Comparison of ENCODE assay signal across 24 cellular contexts in the genomic region with DNA sequence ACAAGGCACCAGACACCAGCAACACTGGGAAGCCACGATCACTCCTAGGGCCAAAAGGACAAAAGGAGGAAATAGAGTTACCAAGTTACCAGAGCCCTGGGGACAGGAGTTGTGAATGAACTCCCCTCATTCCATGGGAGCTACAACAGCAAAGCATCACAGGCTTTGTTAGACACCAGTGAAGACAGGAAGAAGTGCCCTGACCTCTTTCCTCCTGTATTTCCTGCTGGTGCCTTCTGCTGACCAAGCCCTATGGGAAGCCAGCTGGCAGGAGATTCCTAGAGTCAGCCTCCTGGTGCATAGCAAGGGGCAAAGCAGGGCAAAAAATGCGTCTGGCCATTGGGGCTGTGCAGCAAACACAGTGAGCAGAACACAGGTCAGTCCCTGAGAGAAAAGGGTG.
DNase-seq lines count a peak whose midpoint lies in the region; ATAC-seq and TF ChIP-seq lines count a peak whose summit lies in the region.
"Had no signal": no experiment of that assay in that cellular context is flagged by ENCODE, and none has a peak within 500 bp of the region (broad histone marks: within the 10 kb centered on the region; RNA-seq: fewer than 3 reads in every experiment).

No MANE protein-coding gene starts in this region.

- H2BK120ac ChIP-seq in neuronal stem cell (ENCODE audit: low read depth, low read length): no peak overlapping the region

- intact Hi-C loops in right lobe of liver (cut with DNase I) (no loop called here), mucosa of descending colon (cut with DNase I, micrococcal nuclease) (no loop called here)

- no peaks in the 10 kb centered on the region for H3K36me3 ChIP-seq in BLaER1 treated with 17β-estradiol and CSF1 and Interleukin-3, amounts not matched to agents 10 nM and 100 nM
- H3K36me3 ChIP-seq in right lobe of liver (no peaks in the 10 kb centered on the region), neuronal stem cell (replicated peaks in 1 of 2; ENCODE audit: control insufficient read depth in 2 of 2, insufficient read depth in 2 of 2, low read length in 2 of 2) (no peaks in the 10 kb centered on the region), mucosa of descending colon (ENCODE audit: low read depth) (no peaks in the 10 kb centered on the region)

- H3K14ac ChIP-seq in neuronal stem cell (ENCODE audit: low read length): no peak overlapping the region

- no peak overlapping the region for H2BK15ac ChIP-seq in neuronal stem cell (ENCODE audit: low read length)

- H2AK5ac ChIP-seq in neuronal stem cell (ENCODE audit: low read depth, low read length): no peak overlapping the region

- H4K8ac ChIP-seq in neuronal stem cell (ENCODE audit: low read depth, low read length): no peak overlapping the region

- TF ChIP-seq CTCF in right lobe of liver (IDR thresholded peaks at IDR 0.05) (no peak), glutamatergic neuron (IDR thresholded peaks at IDR 0.05; ENCODE audit: partially characterized antibody, unreplicated experiment) (no peak), mucosa of descending colon (IDR thresholded peaks at IDR 0.05) (no peak)

- no peak overlapping the region for H4K91ac ChIP-seq in neuronal stem cell (ENCODE audit: low read depth, low read length, poor library complexity)

- H3K27me3 ChIP-seq in BLaER1 treated with 17β-estradiol and CSF1 and Interleukin-3, amounts not matched to agents 10 nM and 100 nM: no peaks in the 10 kb centered on the region
- no peaks in the 10 kb centered on the region for H3K27me3 ChIP-seq in right lobe of liver
- no peaks in the 10 kb centered on the region for H3K27me3 ChIP-seq in neuronal stem cell (ENCODE audit: control insufficient read depth in 3 of 3, insufficient read depth in 3 of 3, low read depth in 1 of 3, low read length in 3 of 3)

- peaks cover 1% of the 10 kb centered on the region for H3K27me3 Mint-ChIP-seq in glutamatergic neuron (ENCODE audit: unreplicated experiment)
- peaks cover 16% of the 10 kb centered on the region for H3K27me3 Mint-ChIP-seq in stimulated activated naive CD8-positive, alpha-beta T cell treated with anti-CD3 and anti-CD28 coated beads, Interleukin-15, amount 100 ng/mL, for 72 hours

- ATAC-seq in right lobe of liver: peak in 3 of 4 donors; percentile 39 to 52 (median 40)
- no peak for ATAC-seq in mucosa of descending colon
- ATAC-seq in stimulated activated naive CD8-positive, alpha-beta T cell treated with anti-CD3 and anti-CD28 coated beads, Interleukin-15, amount 100 ng/mL, for 72 hours: no peak
- ATAC-seq: HCT116, Panc1 had no signal

- H2BK5ac ChIP-seq in neuronal stem cell (ENCODE audit: low read length): no peak overlapping the region

- peak overlapping the region; percentile 14 to 84 (median 64); a peak in 21 of 22 replicates for H3K4me2 ChIP-seq in BLaER1 treated with 17β-estradiol and CSF1 and Interleukin-3, amounts not matched to agents 10 nM and 100 nM
- H3K4me2 ChIP-seq in neuronal stem cell (ENCODE audit: insufficient read depth, low read length, poor library complexity, severe bottlenecking): no peak overlapping the region

- H2BK12ac ChIP-seq in neuronal stem cell (ENCODE audit: low read length): no peak overlapping the region

- H3K27ac ChIP-seq in BLaER1 treated with 17β-estradiol and CSF1 and Interleukin-3, amounts not matched to agents 10 nM and 100 nM: peak overlapping the region in 3 of 11 experiments; percentile 19 to 43 (median 32); a peak in 4 of 22 replicates
- H3K27ac ChIP-seq in right lobe of liver: no peak overlapping the region
- no peak overlapping the region for H3K27ac ChIP-seq in neuronal stem cell (replicated peaks; ENCODE audit: low read length)
- H3K27ac ChIP-seq: HL-60, RWPE1, SK-N-MC had no signal

- WGBS in right lobe of liver (ENCODE audit: insufficient coverage, low coverage, low lambda C conversion rate, missing lambda C conversion rate): 18% methylated on average over 1 of the region's 2 CpGs
- no CpG with 5 or more reads among the region's 2 CpGs for WGBS in neuronal stem cell (ENCODE audit: extremely low coverage in 2 of 2, insufficient read length in 2 of 2, insufficient replicate concordance in 1 of 2), 2 donors

- DNase-seq in cerebellar cortex (ENCODE audit: low spot score) (peak; percentile 77), right lobe of liver (no peak), neuronal stem cell (ENCODE audit: low spot score) (no peak), glutamatergic neuron (no peak), mucosa of descending colon (no peak)
- DNase-seq in stimulated activated naive CD8-positive, alpha-beta T cell treated with anti-CD3 and anti-CD28 coated beads, Interleukin-15, amount 100 ng/mL, for 72 hours: no peak
- DNase-seq: CD4-positive, alpha-beta T cell; COR-L47; DMS53; NCI-H1092; NCI-H1436; NCI-H187; NCI-H2081 treated with DMSO at 0.1 percent for 48 hours; NCI-H2171; NCI-H226; NCI-H510A; NCI-H69; SIG-M5 had no signal

- H2AFZ ChIP-seq in neuronal stem cell (ENCODE audit: low read length): peak overlapping the region; percentile 54

- H3K79me1 ChIP-seq in neuronal stem cell (ENCODE audit: low read depth, low read length): no peaks in the 10 kb centered on the region

- H3K4ac ChIP-seq in neuronal stem cell (ENCODE audit: low read length): no peak overlapping the region

- no peak overlapping the region for H3K4me3 Mint-ChIP-seq in glutamatergic neuron (ENCODE audit: unreplicated experiment)
- H3K4me3 Mint-ChIP-seq in stimulated activated naive CD8-positive, alpha-beta T cell treated with anti-CD3 and anti-CD28 coated beads, Interleukin-15, amount 100 ng/mL, for 72 hours: no peak overlapping the region
- H3K4me3 Mint-ChIP-seq: CD4-positive, alpha-beta T cell had no signal

- H3K23ac ChIP-seq in neuronal stem cell (ENCODE audit: low read depth, low read length, poor library complexity): no peak overlapping the region

- H3K18ac ChIP-seq in neuronal stem cell (ENCODE audit: low read length): peak overlapping the region; percentile 77

- no peaks in the 10 kb centered on the region for H3K4me1 Mint-ChIP-seq in glutamatergic neuron (ENCODE audit: low read depth, unreplicated experiment)
- no peaks in the 10 kb centered on the region for H3K4me1 Mint-ChIP-seq in stimulated activated naive CD8-positive, alpha-beta T cell treated with anti-CD3 and anti-CD28 coated beads, Interleukin-15, amount 100 ng/mL, for 72 hours

- H3K9me3 ChIP-seq in BLaER1 treated with 17β-estradiol and CSF1 and Interleukin-3, amounts not matched to agents 10 nM and 100 nM (replicated peaks in 1 of 11): peaks cover 7 to 20% (median 13%) of the 10 kb centered on the region in 11 experiments; a peak in 17 of 22 replicates
- H3K9me3 ChIP-seq in right lobe of liver (no peaks in the 10 kb centered on the region), neuronal stem cell (replicated peaks in 1 of 2; ENCODE audit: control insufficient read depth in 2 of 2, insufficient read depth in 1 of 2, low read depth in 1 of 2, low read length in 2 of 2) (no peaks in the 10 kb centered on the region), mucosa of descending colon (no peaks in the 10 kb centered on the region)

- peaks cover 4% of the 10 kb centered on the region for H3K9me3 Mint-ChIP-seq in glutamatergic neuron (ENCODE audit: unreplicated experiment)
- H3K9me3 Mint-ChIP-seq in stimulated activated naive CD8-positive, alpha-beta T cell treated with anti-CD3 and anti-CD28 coated beads, Interleukin-15, amount 100 ng/mL, for 72 hours: peaks cover 0 to 8% of the 10 kb centered on the region in 2 donors

- no peak overlapping the region; a peak in 1 of 22 replicates for H3K9ac ChIP-seq in BLaER1 treated with 17β-estradiol and CSF1 and Interleukin-3, amounts not matched to agents 10 nM and 100 nM
- H3K9ac ChIP-seq in neuronal stem cell (ENCODE audit: low read depth, low read length, poor library complexity): no peak overlapping the region

- H3K36me3 Mint-ChIP-seq in glutamatergic neuron (ENCODE audit: unreplicated experiment): peaks cover 10% of the 10 kb centered on the region

- no peak for TF ChIP-seq POLR2A in right lobe of liver (IDR thresholded peaks at IDR 0.05)

- H4K20me1 ChIP-seq in BLaER1 treated with 17β-estradiol and CSF1 and Interleukin-3, amounts not matched to agents 10 nM and 100 nM: no peaks in the 10 kb centered on the region

- no peak overlapping the region for H3K27ac Mint-ChIP-seq in glutamatergic neuron (ENCODE audit: unreplicated experiment)
- H3K27ac Mint-ChIP-seq in stimulated activated naive CD8-positive, alpha-beta T cell treated with anti-CD3 and anti-CD28 coated beads, Interleukin-15, amount 100 ng/mL, for 72 hours: no peak overlapping the region
- H3K27ac Mint-ChIP-seq: CD4-positive, alpha-beta T cell had no signal

- no peak overlapping the region; a peak in 1 of 20 replicates for H3K4me3 ChIP-seq in BLaER1 treated with 17β-estradiol and CSF1 and Interleukin-3, amounts not matched to agents 10 nM and 100 nM
- H3K4me3 ChIP-seq in right lobe of liver (no peak overlapping the region), neuronal stem cell (ENCODE audit: low read length in 2 of 2) (no peak overlapping the region), mucosa of descending colon (no peak overlapping the region)
- H3K4me3 ChIP-seq: SK-N-MC had no signal

- peaks cover 34 to 65% (median 58%) of the 10 kb centered on the region in 10 experiments for H3K4me1 ChIP-seq in BLaER1 treated with 17β-estradiol and CSF1 and Interleukin-3, amounts not matched to agents 10 nM and 100 nM
- H3K4me1 ChIP-seq in right lobe of liver (no peaks in the 10 kb centered on the region), neuronal stem cell (ENCODE audit: control insufficient read depth in 2 of 2, insufficient read depth in 1 of 2, low read depth in 1 of 2, low read length in 2 of 2) (peaks cover 3 to 15% of the 10 kb centered on the region in 2 donors), mucosa of descending colon (ENCODE audit: low read depth) (no peaks in the 10 kb centered on the region)

Comparison
In these comparisons a context has a peak if more than half of its experiments do, and no peak if none do; other contexts are left out.
1. ATAC-seq: peak in right lobe of liver (3 of 4); none in mucosa of descending colon (single experiment) and stimulated activated naive CD8-positive, alpha-beta T cell treated with anti-CD3 and anti-CD28 coated beads, Interleukin-15, amount 100 ng/mL, for 72 hours (single experiment).